18 cellular contexts compared by ENCODE assay signal in genomic region chr6:117446851-117447250, GRCh38. TPM values are rescaled to one million over a fixed set of nuclear protein-coding genes. Genes with fewer than 3 reads are reported as not detected.
"Had no signal": no experiment of that assay in that cellular context is flagged by ENCODE, and none has a peak within 500 bp of the region (broad histone marks: within the 10 kb centered on the region; RNA-seq: fewer than 3 reads in every experiment).

No MANE protein-coding gene starts in this region.

- H3K36me3 ChIP-seq: esophagus squamous epithelium, heart right ventricle, neural progenitor cell, spleen had no signal

- H3K36me3 Mint-ChIP-seq: activated naive CD4-positive, alpha-beta T cell treated with anti-CD3 and anti-CD28 coated beads, Interleukin-2, amount 50 U/mL, for 24 hours; neural progenitor cell; stimulated activated memory B cell treated with anti-CD40 and anti-IgM and Interleukin-4, amounts not matched to agents 10 μg/mL and 1 μg/mL and 100 μg/mL, for 72 hours had no signal

- ATAC-seq: heart right ventricle; left ventricle myocardium superior; stimulated activated memory B cell treated with anti-CD40 and anti-IgM and Interleukin-4, amounts not matched to agents 10 μg/mL and 1 μg/mL and 100 μg/mL, for 72 hours; T-helper 17 cell had no signal

- H3K27ac ChIP-seq: esophagus squamous epithelium, heart right ventricle, neural progenitor cell, parathyroid adenoma, spleen, testis had no signal

- H3K27ac Mint-ChIP-seq: activated CD4-positive, alpha-beta T cell treated with anti-CD3 and anti-CD28 coated beads, Interleukin-2, amount 10 ng/mL, durations not matched to agents 7 days and 5 days; activated naive CD4-positive, alpha-beta T cell treated with anti-CD3 and anti-CD28 coated beads, Interleukin-2, amount 50 U/mL, for 24 hours; neural progenitor cell; stimulated activated memory B cell treated with anti-CD40 and anti-IgM and Interleukin-4, amounts not matched to agents 10 μg/mL and 1 μg/mL and 100 μg/mL, for 72 hours; T-helper 17 cell had no signal

- DNase-seq: activated CD4-positive, alpha-beta T cell treated with anti-CD3 and anti-CD28 coated beads, Interleukin-2, amount 10 ng/mL, durations not matched to agents 7 days and 5 days; activated CD4-positive, CD25-positive, alpha-beta regulatory T cell; activated T-cell treated with anti-CD3 and anti-CD28 coated beads, Interleukin-2, amount 50 U/mL, for 1 hour; amniotic stem cell; dorsolateral prefrontal cortex; esophagus squamous epithelium; heart right ventricle; left ventricle myocardium superior; spleen; stimulated activated CD4-positive, alpha-beta T cell treated with anti-CD3 and anti-CD28 coated beads, Interleukin-1b, Interleukin-23, amount 100 ng/mL, for 48 hours; T-helper 17 cell; testis had no signal

- H3K27me3 ChIP-seq: neural progenitor cell, testis had no signal

- H3K4me3 Mint-ChIP-seq: activated CD4-positive, alpha-beta T cell treated with anti-CD3 and anti-CD28 coated beads, Interleukin-2, amount 10 ng/mL, durations not matched to agents 7 days and 5 days; activated naive CD4-positive, alpha-beta T cell treated with anti-CD3 and anti-CD28 coated beads, Interleukin-2, amount 50 U/mL, for 24 hours; neural progenitor cell; stimulated activated memory B cell treated with anti-CD40 and anti-IgM and Interleukin-4, amounts not matched to agents 10 μg/mL and 1 μg/mL and 100 μg/mL, for 72 hours; T-helper 17 cell had no signal

- H3K79me2 ChIP-seq: parathyroid adenoma had no signal

- H3K4me3 ChIP-seq: dorsolateral prefrontal cortex, esophagus squamous epithelium, heart right ventricle, neural progenitor cell, spleen, testis had no signal

- H3K4me1 Mint-ChIP-seq: activated CD4-positive, alpha-beta T cell treated with anti-CD3 and anti-CD28 coated beads, Interleukin-2, amount 10 ng/mL, durations not matched to agents 7 days and 5 days; activated naive CD4-positive, alpha-beta T cell treated with anti-CD3 and anti-CD28 coated beads, Interleukin-2, amount 50 U/mL, for 24 hours; stimulated activated memory B cell treated with anti-CD40 and anti-IgM and Interleukin-4, amounts not matched to agents 10 μg/mL and 1 μg/mL and 100 μg/mL, for 72 hours; T-helper 17 cell had no signal

- H3K4me2 ChIP-seq: neural progenitor cell had no signal

- H3K9me3 Mint-ChIP-seq: activated CD4-positive, alpha-beta T cell treated with anti-CD3 and anti-CD28 coated beads, Interleukin-2, amount 10 ng/mL, durations not matched to agents 7 days and 5 days; activated naive CD4-positive, alpha-beta T cell treated with anti-CD3 and anti-CD28 coated beads, Interleukin-2, amount 50 U/mL, for 24 hours; neural progenitor cell; stimulated activated memory B cell treated with anti-CD40 and anti-IgM and Interleukin-4, amounts not matched to agents 10 μg/mL and 1 μg/mL and 100 μg/mL, for 72 hours had no signal

- H2AFZ ChIP-seq: parathyroid adenoma had no signal

- H3K9me3 ChIP-seq: esophagus squamous epithelium, heart right ventricle, spleen, testis had no signal

- H3K4me1 ChIP-seq: parathyroid adenoma, testis had no signal

RNA-seq across cellular contexts. Expression of gene ROS1, which starts 21.1 kb away (rescaled TPM):
- total RNA-seq: activated CD4-positive, alpha-beta T cell treated with anti-CD3 and anti-CD28 coated beads, Interleukin-2, amount 10 ng/mL, durations not matched to agents 7 days and 5 days; esophagus squamous epithelium; frontal cortex; T-helper 17 cell; urinary bladder had no signal
